ENCODE assay signal across 8 cellular contexts in the genomic region with DNA sequence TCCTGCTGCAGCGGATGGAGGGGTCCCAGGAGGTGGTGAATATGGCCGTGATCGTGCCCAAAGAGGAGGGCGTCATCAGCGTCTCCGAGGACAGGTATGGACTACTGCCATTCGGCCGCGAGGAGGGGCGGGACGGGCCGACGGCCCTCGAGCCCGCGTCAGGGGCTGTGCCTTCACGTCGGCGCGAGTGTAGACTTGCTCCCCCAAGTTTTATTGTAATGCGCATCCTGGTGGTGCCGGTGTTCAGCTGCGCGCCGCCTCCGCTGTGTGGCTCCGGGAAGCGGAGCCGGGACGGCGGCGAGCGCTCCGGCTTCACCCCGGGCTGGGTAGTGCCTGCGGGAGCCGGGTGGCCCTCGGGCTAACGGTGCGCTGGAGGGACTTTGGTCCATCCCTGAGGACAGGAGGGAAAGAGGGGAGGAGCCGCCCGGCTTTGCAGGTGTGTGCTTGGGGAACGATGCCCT. TPM values are rescaled to one million over a fixed set of nuclear protein-coding genes. Genes with fewer than 3 reads are reported as not detected.
A peak's percentile ranks its signal among the peaks of the same experiment; 100 is the strongest.
DNase-seq lines count a peak whose midpoint lies in the region; ATAC-seq and TF ChIP-seq lines count a peak whose summit lies in the region.

No MANE protein-coding gene starts in this region.

- ATAC-seq in GM23338: peak; percentile 52

- no peaks in the 10 kb centered on the region for H3K9me3 Mint-ChIP-seq in GM23338

- TF ChIP-seq CTCF in GM10266 (IDR thresholded peaks at IDR 0.05; ENCODE audit: control insufficient read depth, insufficient read depth, low read depth, missing control alignments) (no peak), GM23338 (conservative IDR thresholded peaks at IDR 0.05; ENCODE audit: low read depth in 2 of 2) (no peak), LNCaP clone FGC (IDR thresholded peaks at IDR 0.05; ENCODE audit: control insufficient read depth, extremely low read depth, insufficient read depth) (no peak), WERI-Rb-1 (IDR thresholded peaks at IDR 0.05; ENCODE audit: low read depth, low read length) (no peak)

- H3K9me2 ChIP-seq in GM23338 (ENCODE audit: insufficient read depth): no peaks in the 10 kb centered on the region

- H3K79me2 ChIP-seq in GM23338 (replicated peaks; ENCODE audit: insufficient read depth): peaks cover 48% of the 10 kb centered on the region

- peak overlapping the region; percentile 96 for H3K4me3 Mint-ChIP-seq in GM23338

- peaks cover 50% of the 10 kb centered on the region for H3K4me1 Mint-ChIP-seq in GM23338

- H3K36me3 Mint-ChIP-seq in GM23338 (ENCODE audit: low read depth): peaks cover 2% of the 10 kb centered on the region; the same call in 1 of the 3 replicates

- H3K27ac ChIP-seq in GM23338 (ENCODE audit: low read depth): peak overlapping the region; percentile 98
- H3K27ac ChIP-seq in WERI-Rb-1: peak overlapping the region; percentile 84

- peak overlapping the region; percentile 75; the same call in 1 of the 2 replicates for H3K27ac Mint-ChIP-seq in GM23338

- no peaks in the 10 kb centered on the region for H3K36me3 ChIP-seq in GM23338 (ENCODE audit: insufficient read depth)
- H3K36me3 ChIP-seq in WERI-Rb-1: no peaks in the 10 kb centered on the region

- no peaks in the 10 kb centered on the region; the same call in 1 of the 2 replicates for H4K20me1 ChIP-seq in GM23338 (replicated peaks; ENCODE audit: insufficient read depth)

- peaks cover 42% of the 10 kb centered on the region for H3K4me1 ChIP-seq in GM23338 (ENCODE audit: insufficient read depth)

- H3K4me3 ChIP-seq in GM23338 (peak overlapping the region; percentile 88), LNCaP clone FGC (ENCODE audit: low read depth, low read length) (peak overlapping the region; percentile 84), WERI-Rb-1 (ENCODE audit: low read depth, low read length) (peak overlapping the region; percentile 81)

- H3K4me2 ChIP-seq in GM23338: peak overlapping the region; percentile 86

- H3K27me3 Mint-ChIP-seq in GM23338 (ENCODE audit: insufficient read depth, low read depth, poor library complexity): peaks cover 4% of the 10 kb centered on the region

- peak overlapping the region; percentile 60; the same call in 1 of the 2 replicates for H2AFZ ChIP-seq in GM23338

- no peaks in the 10 kb centered on the region; the same call in 1 of the 2 replicates for H3F3A ChIP-seq in GM23338 (replicated peaks; ENCODE audit: low read depth)

- H3K9me3 ChIP-seq in WERI-Rb-1 (ENCODE audit: severe bottlenecking): no peaks in the 10 kb centered on the region

- no peaks in the 10 kb centered on the region for H3K27me3 ChIP-seq in GM23338 (ENCODE audit: insufficient read depth)
- no peaks in the 10 kb centered on the region for H3K27me3 ChIP-seq in WERI-Rb-1 (ENCODE audit: insufficient read depth, low read depth, severe bottlenecking)

- DNase-seq in GM10266 (ENCODE audit: extremely low spot score) (peak; percentile 51), GM23338 (ENCODE audit: low spot score) (peak; percentile 82), LNCaP clone FGC (ENCODE audit: low read depth) (no peak), WERI-Rb-1 (peak; percentile 36), kidney glomerular epithelial cell (lab: John Stamatoyannopoulos, UW) (peak; percentile 14), GOT3 (lab: John Stamatoyannopoulos, UW) (no peak)
- DNase-seq in central memory CD4-positive, alpha-beta T cell: peak; percentile 75
- peak; percentile 70 for DNase-seq in stimulated activated CD4-positive, alpha-beta T cell treated with anti-CD3 and anti-CD28 coated beads, Interleukin-1b, Interleukin-23, amount 100 ng/mL, for 48 hours

TF ChIP-seq in GM23338, 12 proteins besides CTCF, POLR2A, EP300 and RAD21:
- 0 out of 2 replicates have a peak, but pooled peaks have one; percentile 28 for TF ChIP-seq CREB1 (CRISPR knock-in tag; IDR thresholded peaks at IDR 0.05; ENCODE audit: low read depth)
- TF ChIP-seq POLR2AphosphoS5 (IDR thresholded peaks at IDR 0.05; ENCODE audit: low read depth): no peak

RNA-seq across cellular contexts. Expression of a gene that starts 0.5 kb away (rescaled TPM):
- 24.0 and 31.3 TPM in 2 replicates for total RNA-seq in GM23338 (2014; rRNA removed; shearing (Covaris generic))
- polyA plus RNA-seq in GM23338 (2016; fragmentation: Nextera tagmentation; extraction: Ambion mirVana): 11.4 and 12.2 TPM in 2 replicates

Comparison
In these comparisons a context has a peak if more than half of its experiments do, and no peak if none do; other contexts are left out.
1. DNase-seq: peak in GM10266 (single experiment), GM23338 (single experiment), WERI-Rb-1 (single experiment), central memory CD4-positive, alpha-beta T cell (single experiment), kidney glomerular epithelial cell (single experiment) and stimulated activated CD4-positive, alpha-beta T cell treated with anti-CD3 and anti-CD28 coated beads, Interleukin-1b, Interleukin-23, amount 100 ng/mL, for 48 hours (single experiment); none in LNCaP clone FGC (single experiment) and GOT3 (single experiment).
2. Peak in every context shown above with its lines, with median percentiles within 50 percentile points of each other: H3K4me3 ChIP-seq.